20 cellular contexts compared by ENCODE assay signal in genomic region chr3:47496892-47497291, GRCh38. TPM values are rescaled to one million over a fixed set of nuclear protein-coding genes. Genes with fewer than 3 reads are reported as not detected.
DNase-seq lines count a peak whose midpoint lies in the region; ATAC-seq and TF ChIP-seq lines count a peak whose summit lies in the region.
"Had no signal": no experiment of that assay in that cellular context is flagged by ENCODE, and none has a peak within 500 bp of the region (broad histone marks: within the 10 kb centered on the region; RNA-seq: fewer than 3 reads in every experiment).

No MANE protein-coding gene starts in this region.

- peak overlapping the region; percentile 87 for H3K27ac Mint-ChIP-seq in nephron progenitor cell

- H3K27me3 ChIP-seq in BE2C, result no peaks in the 10 kb centered on the region
- H3K27me3 ChIP-seq: SJSA1 had no signal

- H3K4me1 ChIP-seq in BE2C, result no peaks in the 10 kb centered on the region
- H3K4me1 ChIP-seq: HAP-1, SJSA1 had no signal

- no peak for ATAC-seq in stimulated activated naive CD8-positive, alpha-beta T cell treated with anti-CD3 and anti-CD28 coated beads, Interleukin-15, Interleukin-2, amounts not matched to agents 100 U/mL and 50 U/mL, for 24 hours
- ATAC-seq: Right ventricle myocardium inferior had no signal

- CTCF ChIA-PET in RWPE1 (lab: Yijun Ruan, JAX), result no interaction called here

- no peak overlapping the region for H3K4me3 ChIP-seq in BE2C (ENCODE audit: low read depth, low read length)
- H3K4me3 ChIP-seq: GM23248, HAP-1, SJSA1 had no signal

- TF ChIP-seq CTCF in RWPE1 (conservative IDR thresholded peaks at IDR 0.05; ENCODE audit: low read depth) (no peak), nephron progenitor cell (IDR thresholded peaks at IDR 0.05) (no peak), BE2C (IDR thresholded peaks at IDR 0.05; ENCODE audit: low read depth, low read length) (no peak)

- peaks cover 4% of the 10 kb centered on the region; the same call in 1 of the 2 replicates for H3K36me3 ChIP-seq in BE2C

- no peaks in the 10 kb centered on the region for H3K9me3 ChIP-seq in BE2C
- H3K9me3 ChIP-seq: HAP-1, SJSA1 had no signal

- H3K27ac ChIP-seq in RWPE1, result 0 out of 2 replicates have a peak overlapping the region, but pooled peaks have one; percentile 7
- H3K27ac ChIP-seq: GM23248, SJSA1 had no signal

- POLR2A ChIA-PET in RWPE1 (lab: Yijun Ruan, JAX; ENCODE audit: low non-redundant PET), result no interaction called here

- H3K36me3 Mint-ChIP-seq in nephron progenitor cell (ENCODE audit: low read depth), result peaks cover 53% of the 10 kb centered on the region

- no peaks in the 10 kb centered on the region for H3K4me1 Mint-ChIP-seq in nephron progenitor cell

- DNase-seq in RWPE1 (ENCODE audit: low spot score), result no peak
- DNase-seq in globus pallidus (ENCODE audit: low spot score), result peak; percentile 23
- DNase-seq in nephron progenitor cell, result no peak
- no peak for DNase-seq in BE2C
- no peak for DNase-seq in NCI-H1417 treated with DMSO at 0.1 percent for 48 hours (lab: John Stamatoyannopoulos, UW)
- DNase-seq in epidermal melanocyte (ENCODE audit: insufficient read length, low spot score), result no peak
- no peak for DNase-seq in stimulated activated naive CD8-positive, alpha-beta T cell treated with anti-CD3 and anti-CD28 coated beads, Interleukin-15, Interleukin-2, amounts not matched to agents 100 U/mL and 50 U/mL, for 24 hours
- DNase-seq: CD4-positive, alpha-beta memory T cell; DMS153; GM23248; MM.1S; NCI-H1092; NCI-H146; NCI-H2029; NCI-H226; NCI-H510A treated with DMSO at 0.1 percent for 48 hours; NCI-H748 treated with DMSO at 0.1 percent for 48 hours had no signal

- H3K27me3 Mint-ChIP-seq in nephron progenitor cell (ENCODE audit: low read depth, poor library complexity), result no peaks in the 10 kb centered on the region
- H3K27me3 Mint-ChIP-seq: CD4-positive, alpha-beta memory T cell had no signal

- no peak overlapping the region for H3K4me3 Mint-ChIP-seq in nephron progenitor cell
- H3K4me3 Mint-ChIP-seq: CD4-positive, alpha-beta memory T cell had no signal

- H3K9me3 Mint-ChIP-seq in nephron progenitor cell, result no peaks in the 10 kb centered on the region
- H3K9me3 Mint-ChIP-seq: CD4-positive, alpha-beta memory T cell had no signal

RNA-seq across cellular contexts. Expression of gene ELP6, which starts 16.6 kb away (rescaled TPM):
- polyA plus RNA-seq in BE2C (2012; ENCODE audit: insufficient read depth, insufficient read length, low read depth), result 19.0 TPM

RNA-seq across cellular contexts. Expression of gene SCAP, which starts 21.2 kb away (rescaled TPM):
- 78.8 TPM for polyA plus RNA-seq in BE2C (2012; ENCODE audit: insufficient read depth, insufficient read length, low read depth)
